Comparison of ENCODE assay signal across 1 cellular context in genomic region chr18:63185979-63186378, GRCh38.
TF ChIP-seq lines count a peak whose summit lies in the region.

No MANE protein-coding gene starts in this region.

TF ChIP-seq in GM12878, 131 proteins besides CTCF, POLR2A, EP300 and RAD21:
- TF ChIP-seq NFIC (IDR thresholded peaks at IDR 0.05; ENCODE audit: low read depth, low read length) = peak; percentile 80
- peak; percentile 23 for TF ChIP-seq SKIL (IDR thresholded peaks at IDR 0.05; ENCODE audit: low read depth, poor library complexity, severe bottlenecking)
- peak; percentile 65 for TF ChIP-seq JUNB (IDR thresholded peaks at IDR 0.05)
- TF ChIP-seq YY1 (IDR thresholded peaks at IDR 0.05; ENCODE audit: low read depth, low read length) = no peak
- TF ChIP-seq MEF2A (IDR thresholded peaks at IDR 0.05; ENCODE audit: insufficient read depth, low read depth, low read length) = peak; percentile 73; the same call in 1 of the 2 replicates
- peak; percentile 39; the same call in 1 of the 2 replicates for TF ChIP-seq ATF2 (IDR thresholded peaks at IDR 0.05; ENCODE audit: low read length)
- TF ChIP-seq CBX5 (IDR thresholded peaks at IDR 0.05; ENCODE audit: low read depth) = no peak
- TF ChIP-seq RUNX3 (IDR thresholded peaks at IDR 0.05; ENCODE audit: low read length) = peak; percentile 23; the same call in 1 of the 2 replicates
- TF ChIP-seq FOXM1 (IDR thresholded peaks at IDR 0.05; ENCODE audit: low read depth, low read length) = peak; percentile 67; the same call in 1 of the 2 replicates
- TF ChIP-seq CREM (IDR thresholded peaks at IDR 0.05; ENCODE audit: low read depth) = 0 out of 2 replicates have a peak, but pooled peaks have one; percentile 29
